In the genomic region with DNA sequence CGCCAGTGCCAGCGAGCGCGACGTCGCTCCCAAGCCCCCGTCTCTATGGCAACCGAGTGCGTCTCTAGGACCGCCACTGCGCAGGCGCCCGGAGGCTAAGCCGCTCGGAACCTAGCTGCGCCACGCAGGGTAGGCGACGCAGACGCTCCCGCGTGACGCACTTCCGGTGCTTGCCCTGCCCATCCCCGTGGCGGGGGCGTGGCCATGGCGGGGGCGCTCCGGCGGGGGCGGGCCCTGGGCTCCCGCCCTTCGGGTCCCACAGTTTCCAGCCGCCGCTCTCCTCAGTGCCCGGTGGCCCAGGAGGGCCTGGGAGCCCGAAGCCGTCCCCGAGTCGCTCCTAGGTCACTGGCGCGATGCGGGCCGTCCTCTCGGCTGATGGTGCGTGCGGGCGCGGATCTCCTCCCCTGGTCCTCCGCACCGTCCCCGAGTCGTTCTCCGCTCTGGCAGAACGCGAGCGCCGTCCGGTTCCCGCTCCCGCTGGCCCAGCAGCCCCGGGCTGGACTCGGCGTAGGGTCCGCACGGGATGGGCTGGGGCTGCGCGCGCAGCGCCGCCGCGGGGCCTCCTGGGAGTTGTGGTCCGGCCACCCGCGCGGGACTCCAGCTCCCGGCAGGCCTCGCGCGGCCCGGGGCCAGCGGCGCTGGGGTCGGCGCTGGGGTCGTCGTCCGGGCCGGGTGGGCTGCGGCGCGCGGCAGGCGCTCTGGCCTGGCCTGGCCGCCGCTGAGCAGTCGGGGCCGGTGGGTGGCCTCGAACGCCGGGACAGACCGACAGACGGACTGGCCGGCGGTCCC, we compare ENCODE assay signal across 8 cellular contexts. TPM values are rescaled to one million over a fixed set of nuclear protein-coding genes. Genes with fewer than 3 reads are reported as not detected.
DNase-seq lines count a peak whose midpoint lies in the region; ATAC-seq and TF ChIP-seq lines count a peak whose summit lies in the region.

A gene (plus strand): TSS at position 245 of the 789 bp plus-strand sequence. CDS start 7,953 bp downstream, outside the sequence.

- peaks cover 23 to 24% of the 10 kb centered on the region in 2 donors for H3K4me1 Mint-ChIP-seq in natural killer cell treated with Interleukin-12 subunit alpha and Interleukin-12 subunit beta and Interleukin-15 and Interleukin-18, amount 100 ng/mL, for 72 hours (ENCODE audit: low read depth in 2 of 2)

- DNase-seq in ELF-1 (ENCODE audit: low read depth, low spot score) = peak; percentile 97
- peak; percentile 97 for DNase-seq in H4 (ENCODE audit: low spot score)
- peak; percentile 98 for DNase-seq in LoVo (ENCODE audit: low spot score)
- DNase-seq in activated T-helper 9 cell treated with anti-CD3 and anti-CD28 coated beads, Interleukin-2, amount 50 U/mL, for 16 hours (ENCODE audit: low read depth) = peak; percentile 96
- peak; percentile 97 for DNase-seq in fibroblast of pulmonary artery (ENCODE audit: low read depth)
- DNase-seq in natural killer cell treated with Interleukin-12 subunit alpha and Interleukin-12 subunit beta and Interleukin-15 and Interleukin-18, amount 100 ng/mL, for 72 hours (ENCODE audit: low spot score) = peak; percentile 98
- peak; percentile 98 for DNase-seq in stimulated activated naive CD8-positive, alpha-beta T cell treated with anti-CD3 and anti-CD28 coated beads, Interleukin-15, Interleukin-2, amounts not matched to agents 100 U/mL and 50 U/mL, for 24 hours

- no peak for TF ChIP-seq CTCF in fibroblast of pulmonary artery (IDR thresholded peaks at IDR 0.05; ENCODE audit: low read length, missing control alignments)

- peak; percentile 92 for TF ChIP-seq POLR2A in Raji (IDR thresholded peaks at IDR 0.05; ENCODE audit: insufficient read depth, low read depth, low read length)

- H3K4me3 Mint-ChIP-seq in natural killer cell treated with Interleukin-12 subunit alpha and Interleukin-12 subunit beta and Interleukin-15 and Interleukin-18, amount 100 ng/mL, for 72 hours = peak within 1 kb of the TSS; percentile 100

- H3K27ac Mint-ChIP-seq in natural killer cell treated with Interleukin-12 subunit alpha and Interleukin-12 subunit beta and Interleukin-15 and Interleukin-18, amount 100 ng/mL, for 72 hours = peak within 1 kb of the TSS; percentile 98 to 100

- H3K36me3 Mint-ChIP-seq in natural killer cell treated with Interleukin-12 subunit alpha and Interleukin-12 subunit beta and Interleukin-15 and Interleukin-18, amount 100 ng/mL, for 72 hours = no peaks in the 10 kb centered on the region

- H3K4me3 ChIP-seq in fibroblast of pulmonary artery (replicated peaks; ENCODE audit: low read depth, low read length) = peak within 1 kb of the TSS; percentile 91

- no peaks in the 10 kb centered on the region for H3K27me3 Mint-ChIP-seq in natural killer cell treated with Interleukin-12 subunit alpha and Interleukin-12 subunit beta and Interleukin-15 and Interleukin-18, amount 100 ng/mL, for 72 hours

- no peaks in the 10 kb centered on the region for H3K9me3 Mint-ChIP-seq in natural killer cell treated with Interleukin-12 subunit alpha and Interleukin-12 subunit beta and Interleukin-15 and Interleukin-18, amount 100 ng/mL, for 72 hours

- peak; percentile 93 to 94 for ATAC-seq in natural killer cell treated with Interleukin-12 subunit alpha and Interleukin-12 subunit beta and Interleukin-15 and Interleukin-18, amount 100 ng/mL, for 72 hours
- peak; percentile 88 for ATAC-seq in stimulated activated naive CD8-positive, alpha-beta T cell treated with anti-CD3 and anti-CD28 coated beads, Interleukin-15, Interleukin-2, amounts not matched to agents 100 U/mL and 50 U/mL, for 24 hours

RNA-seq across cellular contexts. Expression of the gene that starts here (rescaled TPM):
- 11.8 and 18.5 TPM in 2 replicates for total RNA-seq in H4 (2014; rRNA removed; shearing (Covaris generic))
- total RNA-seq in natural killer cell treated with Interleukin-12 subunit alpha and Interleukin-12 subunit beta and Interleukin-15 and Interleukin-18, amount 100 ng/mL, for 72 hours = 10 to 100 TPM; 29.3 to 43.5 TPM

Comparison
In these comparisons a context has a peak if more than half of its experiments do, and no peak if none do; other contexts are left out.
1. Peak in every context shown above with its lines: DNase-seq, ATAC-seq and H3K4me3 ChIP-seq.